In genomic region chr11:126999366-126999765, GRCh38 we compare ENCODE assay signal across 28 cellular contexts. TPM values are rescaled to one million over a fixed set of nuclear protein-coding genes. Genes with fewer than 3 reads are reported as not detected.
DNase-seq lines count a peak whose midpoint lies in the region; ATAC-seq and TF ChIP-seq lines count a peak whose summit lies in the region.
"Had no signal": no experiment of that assay in that cellular context is flagged by ENCODE, and none has a peak within 500 bp of the region (broad histone marks: within the 10 kb centered on the region; RNA-seq: fewer than 3 reads in every experiment).

No MANE protein-coding gene starts in this region.

- no peak for ATAC-seq in activated naive CD4-positive, alpha-beta T cell treated with anti-CD3 and anti-CD28 coated beads, Interleukin-2, amount 50 U/mL, for 72 hours
- ATAC-seq: activated CD8-positive, alpha-beta memory T cell treated with anti-CD3 and anti-CD28 coated beads, Interleukin-2, amount 10 ng/mL, durations not matched to agents 7 days and 5 days; left ventricle myocardium superior; natural killer cell treated with Interleukin-12 subunit alpha and Interleukin-12 subunit beta and Interleukin-15 and Interleukin-18, amount 100 ng/mL, for 72 hours; Panc1; pancreas; WTC11 had no signal

- H3K9ac ChIP-seq in neural cell (ENCODE audit: low read length), result peak overlapping the region; percentile 73

- H3K27me3 ChIP-seq in ACC112 (ENCODE audit: insufficient read depth, low read length) (peaks cover 17% of the 10 kb centered on the region), BJ (ENCODE audit: control insufficient read depth, insufficient read depth, low read length) (no peaks in the 10 kb centered on the region), neural cell (ENCODE audit: insufficient read depth, low read depth, low read length) (peaks cover 19% of the 10 kb centered on the region)

- H3K27ac ChIP-seq in ACC112 (ENCODE audit: low read depth, low read length), result no peak overlapping the region
- H3K27ac ChIP-seq in neural cell (ENCODE audit: low read length), result no peak overlapping the region
- H3K27ac ChIP-seq in RWPE1, result no peak overlapping the region
- H3K27ac ChIP-seq: pancreas, right atrium auricular region had no signal

- H3K36me3 ChIP-seq in ACC112 (ENCODE audit: insufficient read depth, low read length) (no peaks in the 10 kb centered on the region), BJ (ENCODE audit: control insufficient read depth, insufficient read depth, low read length) (no peaks in the 10 kb centered on the region), neural cell (ENCODE audit: insufficient read depth, low read length) (no peaks in the 10 kb centered on the region)
- H3K36me3 ChIP-seq: pancreas, right atrium auricular region had no signal

- peaks cover 41% of the 10 kb centered on the region for H3K79me2 ChIP-seq in ACC112 (ENCODE audit: control insufficient read depth, insufficient read depth, low read length, unreplicated experiment)
- H3K79me2 ChIP-seq in neural cell (replicated peaks; ENCODE audit: insufficient read depth, low read length), result peaks cover 3% of the 10 kb centered on the region

- H3K36me3 Mint-ChIP-seq in activated naive CD4-positive, alpha-beta T cell treated with anti-CD3 and anti-CD28 coated beads, Interleukin-2, amount 50 U/mL, for 72 hours, result no peaks in the 10 kb centered on the region
- H3K36me3 Mint-ChIP-seq: activated CD8-positive, alpha-beta memory T cell treated with anti-CD3 and anti-CD28 coated beads, Interleukin-2, amount 10 ng/mL, durations not matched to agents 7 days and 5 days; CD4-positive, alpha-beta memory T cell; natural killer cell treated with Interleukin-12 subunit alpha and Interleukin-12 subunit beta and Interleukin-15 and Interleukin-18, amount 100 ng/mL, for 72 hours; type B pancreatic cell; WTC11 had no signal

- H3K4me3 ChIP-seq in ACC112 (ENCODE audit: low read depth, low read length) (peak overlapping the region; percentile 90), BJ (ENCODE audit: low read depth, low read length) (peak overlapping the region; percentile 66), astrocyte of the spinal cord (ENCODE audit: low read depth, low read length) (peak overlapping the region; percentile 53), neural cell (ENCODE audit: low read length) (peak overlapping the region; percentile 75)

- no peaks in the 10 kb centered on the region for H3K9me2 ChIP-seq in neural cell (ENCODE audit: insufficient read depth, low read length)

- TF ChIP-seq CTCF in BJ (IDR thresholded peaks at IDR 0.05; ENCODE audit: insufficient read depth, low read depth, low read length) (no peak), astrocyte of the spinal cord (IDR thresholded peaks at IDR 0.05; ENCODE audit: low read depth, low read length) (no peak), neural cell (IDR thresholded peaks at IDR 0.05; ENCODE audit: poor library complexity, severe bottlenecking) (no peak), RWPE1 (conservative IDR thresholded peaks at IDR 0.05; ENCODE audit: low read depth) (no peak)

- no peak overlapping the region for H2AFZ ChIP-seq in ACC112 (ENCODE audit: low read length, unreplicated experiment)
- no peak overlapping the region for H2AFZ ChIP-seq in neural cell (ENCODE audit: low read depth, low read length)

- no peak for DNase-seq in BJ (ENCODE audit: low read depth)
- no peak for DNase-seq in astrocyte of the spinal cord (ENCODE audit: low read depth, low spot score)
- no peak for DNase-seq in RWPE1 (ENCODE audit: low spot score)
- DNase-seq in activated naive CD4-positive, alpha-beta T cell treated with anti-CD3 and anti-CD28 coated beads, Interleukin-2, amount 50 U/mL, for 72 hours (ENCODE audit: low spot score in 2 of 2), result no peak
- no peak for DNase-seq in epidermal melanocyte (ENCODE audit: insufficient read length, low spot score)
- no peak for DNase-seq in globus pallidus (ENCODE audit: low spot score)
- DNase-seq: activated CD4-positive, alpha-beta T cell treated with anti-CD3 and anti-CD28 coated beads, Interleukin-2, amount 10 ng/mL, durations not matched to agents 7 days and 5 days; activated CD8-positive, alpha-beta memory T cell treated with anti-CD3 and anti-CD28 coated beads, Interleukin-2, amount 10 ng/mL, durations not matched to agents 7 days and 5 days; activated naive CD4-positive, alpha-beta T cell treated with Interleukin-2 at 50 U/mL for 16 hours; AML-193; CD4-positive, alpha-beta memory T cell; cortex of kidney; islet precursor cell; left ventricle myocardium superior; NCI-H1436; pancreas; SHP77 treated with DMSO at 0.1 percent for 48 hours; stimulated activated CD4-positive, alpha-beta T cell treated with anti-CD3 and anti-CD28 coated beads, Interleukin-12 subunit alpha, Interleukin-12 subunit beta, amount 100 ng/mL, for 4 hours; stimulated activated CD4-positive, alpha-beta T cell treated with anti-CD3 and anti-CD28 coated beads, Interleukin-4, amount 100 ng/mL, for 1 hour had no signal

- POLR2A ChIA-PET in BJ (lab: Charles Lee), result no interaction called here
- POLR2A ChIA-PET in RWPE1 (lab: Yijun Ruan, JAX; ENCODE audit: low non-redundant PET), result no interaction called here

- no peaks in the 10 kb centered on the region for H3F3A ChIP-seq in neural cell (ENCODE audit: insufficient read depth, low read length, poor library complexity, severe bottlenecking)

- H4K20me1 ChIP-seq in neural cell (ENCODE audit: insufficient read depth), result no peaks in the 10 kb centered on the region

- no peak for TF ChIP-seq EP300 in neural cell (conservative IDR thresholded peaks at IDR 0.05; ENCODE audit: poor library complexity, severe bottlenecking)

- peaks cover 40% of the 10 kb centered on the region for H3K4me1 ChIP-seq in ACC112 (ENCODE audit: control insufficient read depth, insufficient read depth, low read length, unreplicated experiment)
- H3K4me1 ChIP-seq: pancreas had no signal

- in situ Hi-C loops in astrocyte of the spinal cord (cut with HindIII; ENCODE audit: low sequenced_read_pairs), result no loop called here

- H3K27ac Mint-ChIP-seq in activated naive CD4-positive, alpha-beta T cell treated with anti-CD3 and anti-CD28 coated beads, Interleukin-2, amount 50 U/mL, for 72 hours, result no peak overlapping the region
- H3K27ac Mint-ChIP-seq: activated CD4-positive, alpha-beta T cell treated with anti-CD3 and anti-CD28 coated beads, Interleukin-2, amount 10 ng/mL, durations not matched to agents 7 days and 5 days; activated CD8-positive, alpha-beta memory T cell treated with anti-CD3 and anti-CD28 coated beads, Interleukin-2, amount 10 ng/mL, durations not matched to agents 7 days and 5 days; CD4-positive, alpha-beta memory T cell; natural killer cell treated with Interleukin-12 subunit alpha and Interleukin-12 subunit beta and Interleukin-15 and Interleukin-18, amount 100 ng/mL, for 72 hours; type B pancreatic cell; WTC11 had no signal

- no peak for TF ChIP-seq RAD21 in neural cell (conservative IDR thresholded peaks at IDR 0.05)

- peak overlapping the region; percentile 92 for H3K4me2 ChIP-seq in neural cell (ENCODE audit: low read length)

- H3K9me3 ChIP-seq in neural cell (ENCODE audit: low read length), result no peaks in the 10 kb centered on the region
- H3K9me3 ChIP-seq: pancreas, right atrium auricular region had no signal

- CTCF ChIA-PET in BJ (lab: Yijun Ruan, JAX), result interaction anchor here (1.4 to 2.3 kb wide), 3 partner anchors 75 to 688 kb away, joined by 3 to 12 read pairs (median 4); no protein-coding TSS in a partner anchor
- CTCF ChIA-PET in RWPE1 (lab: Yijun Ruan, JAX), result interaction anchor here (0.7 to 1.1 kb wide), 2 partner anchors 9 to 12 kb away, joined by 3 read pairs; no protein-coding TSS in a partner anchor

- no peaks in the 10 kb centered on the region for H3K9me3 Mint-ChIP-seq in activated naive CD4-positive, alpha-beta T cell treated with anti-CD3 and anti-CD28 coated beads, Interleukin-2, amount 50 U/mL, for 72 hours
- H3K9me3 Mint-ChIP-seq: activated CD4-positive, alpha-beta T cell treated with anti-CD3 and anti-CD28 coated beads, Interleukin-2, amount 10 ng/mL, durations not matched to agents 7 days and 5 days; natural killer cell treated with Interleukin-12 subunit alpha and Interleukin-12 subunit beta and Interleukin-15 and Interleukin-18, amount 100 ng/mL, for 72 hours; type B pancreatic cell; WTC11 had no signal

TF ChIP-seq in neural cell, 6 proteins besides CTCF, POLR2A, EP300 and RAD21:
- no peak for TF ChIP-seq SMC3 (conservative IDR thresholded peaks at IDR 0.05; ENCODE audit: poor library complexity)
- no peak for TF ChIP-seq REST (IDR thresholded peaks at IDR 0.05; ENCODE audit: borderline replicate concordance)
- no peak for TF ChIP-seq EZH2 (IDR thresholded peaks at IDR 0.05; ENCODE audit: borderline replicate concordance, insufficient read depth, low read length, poor library complexity, severe bottlenecking)
- no peak for TF ChIP-seq MXI1 (conservative IDR thresholded peaks at IDR 0.05; ENCODE audit: poor library complexity, severe bottlenecking)
- no peak for TF ChIP-seq POLR2AphosphoS5 (IDR thresholded peaks at IDR 0.05)
- no peak for TF ChIP-seq TAF1 (IDR thresholded peaks at IDR 0.05; ENCODE audit: low read depth)
TF ChIP-seq in neural cell: peak in this region for 0.

RNA-seq across cellular contexts. Expression of gene KIRREL3, which starts 1.2 kb away (rescaled TPM):
- polyA plus RNA-seq in BJ (2011; rRNA removed) (13.1 and 19.6 TPM in 2 replicates), neural cell (23.8 and 29.0 TPM in 2 replicates)
- 17.8 and 17.9 TPM in 2 replicates for polyA minus RNA-seq in BJ (2011; rRNA and poly(A)+ RNA removed)
- polyA minus RNA-seq in neural cell, result 38.9 and 45.5 TPM in 2 replicates
- total RNA-seq in activated naive CD4-positive, alpha-beta T cell treated with anti-CD3 and anti-CD28 coated beads, Interleukin-2, amount 50 U/mL, for 72 hours, result not detected
- total RNA-seq: activated CD4-positive, alpha-beta T cell treated with anti-CD3 and anti-CD28 coated beads, Interleukin-2, amount 10 ng/mL, durations not matched to agents 7 days and 5 days; activated CD8-positive, alpha-beta memory T cell treated with anti-CD3 and anti-CD28 coated beads, Interleukin-2, amount 10 ng/mL, durations not matched to agents 7 days and 5 days; bronchial epithelial cell; CD4-positive, alpha-beta memory T cell; natural killer cell treated with Interleukin-12 subunit alpha and Interleukin-12 subunit beta and Interleukin-15 and Interleukin-18, amount 100 ng/mL, for 72 hours; subcutaneous adipose tissue had no signal
- polyA plus RNA-seq: CD4-positive, alpha-beta memory T cell had no signal
